ENCODE assay signal across 1 cellular context in genomic region chr7:140698477-140698876, GRCh38.
TF ChIP-seq lines count a peak whose summit lies in the region.

No MANE protein-coding gene starts in this region.

TF ChIP-seq in K562, 482 proteins besides CTCF, POLR2A, EP300 and RAD21:
- TF ChIP-seq NFIC (IDR thresholded peaks at IDR 0.05) (peak; percentile 87), SAFB (IDR thresholded peaks at IDR 0.05; ENCODE audit: borderline replicate concordance, low read depth, low read length) (no peak)
